9 cellular contexts compared by ENCODE assay signal in the genomic region with DNA sequence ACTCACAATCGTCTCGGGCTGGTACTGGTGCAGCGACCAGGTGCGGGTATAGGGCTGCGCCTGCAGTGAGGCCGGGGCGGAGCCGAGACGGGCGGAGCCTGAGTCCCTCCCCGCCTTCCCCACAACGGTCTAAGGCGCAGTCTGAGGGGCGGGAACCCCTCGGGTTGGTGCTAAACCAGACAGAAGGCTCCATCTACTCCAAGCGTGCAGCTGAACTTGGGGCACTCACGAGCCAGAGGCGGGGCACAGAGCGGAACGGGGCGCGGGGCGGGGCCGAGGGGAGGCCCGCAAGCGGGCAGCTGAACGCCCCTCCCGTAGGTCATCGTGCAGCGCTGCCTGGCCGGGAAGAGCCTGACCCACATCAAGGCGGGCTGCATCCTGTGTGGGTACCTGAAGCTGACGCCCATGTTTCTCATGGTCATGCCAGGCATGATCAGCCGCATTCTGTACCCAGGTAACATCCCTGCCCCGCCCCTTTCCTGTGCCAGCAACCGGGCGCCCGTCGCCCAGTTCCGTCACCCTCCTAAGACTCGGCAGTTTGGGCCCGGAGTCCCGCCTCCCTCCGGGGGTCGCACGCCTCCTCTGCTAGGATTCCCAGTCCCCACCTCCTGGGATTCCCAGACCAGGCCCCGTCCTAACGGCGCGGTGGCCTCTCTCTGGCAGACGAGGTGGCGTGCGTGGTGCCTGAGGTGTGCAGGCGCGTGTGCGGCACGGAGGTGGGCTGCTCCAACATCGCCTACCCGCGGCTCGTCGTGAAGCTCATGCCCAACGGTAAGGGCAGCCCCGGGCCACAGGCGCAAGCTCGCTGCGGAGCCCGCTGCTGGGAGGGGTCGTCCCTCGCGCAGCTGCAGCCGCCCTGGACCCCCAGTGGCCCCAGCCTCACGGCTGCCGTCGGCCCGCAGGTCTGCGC. TPM values are rescaled to one million over a fixed set of nuclear protein-coding genes. Genes with fewer than 3 reads are reported as not detected.
DNase-seq lines count a peak whose midpoint lies in the region; ATAC-seq and TF ChIP-seq lines count a peak whose summit lies in the region.
"Had no signal": no experiment of that assay in that cellular context is flagged by ENCODE, and none has a peak within 500 bp of the region (broad histone marks: within the 10 kb centered on the region; RNA-seq: fewer than 3 reads in every experiment).

No MANE protein-coding gene starts in this region.

- H3K9me3 ChIP-seq in BLaER1 (no peaks in the 10 kb centered on the region), left ventricle myocardium inferior (replicated peaks) (no peaks in the 10 kb centered on the region)

- H3K36me3 ChIP-seq in BLaER1 (peaks cover 47% of the 10 kb centered on the region), left ventricle myocardium inferior (peaks cover 22% of the 10 kb centered on the region)

- peak overlapping the region; percentile 80 for H3K9ac ChIP-seq in BLaER1

- peak; percentile 80 for ATAC-seq in HG03460 (IDR thresholded peaks at IDR 0.05; ENCODE audit: unreplicated experiment)
- ATAC-seq in sciatic nerve, result peak; percentile 66

- H3K27ac ChIP-seq in BLaER1 (peak overlapping the region; percentile 68), RWPE1 (peak overlapping the region; percentile 22; the same call in 1 of the 2 replicates), left ventricle myocardium inferior (replicated peaks) (no peak overlapping the region)

- TF ChIP-seq CTCF in RWPE1 (conservative IDR thresholded peaks at IDR 0.05; ENCODE audit: low read depth) (no peak), left ventricle myocardium inferior (IDR thresholded peaks at IDR 0.05; ENCODE audit: borderline replicate concordance) (no peak)

- intact Hi-C loops in left ventricle myocardium inferior (cut with micrococcal nuclease), result no loop called here
- intact Hi-C loops in sciatic nerve (cut with DNase I), result no loop called here

- H3K27me3 ChIP-seq in BLaER1 (peaks cover 12% of the 10 kb centered on the region; the same call in 1 of the 2 replicates), left ventricle myocardium inferior (ENCODE audit: low read depth) (peaks cover 36% of the 10 kb centered on the region)

- CTCF ChIA-PET in RWPE1 (lab: Yijun Ruan, JAX), result interaction anchor here (0.8 to 1.2 kb wide), 3 partner anchors 16 to 381 kb away, joined by 3 read pairs; no protein-coding TSS in a partner anchor

- H4K20me1 ChIP-seq in BLaER1, result peaks cover 10% of the 10 kb centered on the region; the same call in 1 of the 2 replicates

- POLR2A ChIA-PET in RWPE1 (lab: Yijun Ruan, JAX; ENCODE audit: low non-redundant PET), result interaction anchor here (0.5 kb wide), 1 partner anchor 449 kb away, joined by 3 read pairs; no protein-coding TSS in a partner anchor

- H3K4me3 ChIP-seq in BLaER1 (peak overlapping the region; percentile 76), left ventricle myocardium inferior (peak overlapping the region; percentile 73)

- DNase-seq in GM19238 (ENCODE audit: insufficient read length, low spot score) (peak; percentile 76), RWPE1 (ENCODE audit: low spot score) (peak; percentile 65), left ventricle myocardium inferior (peak; percentile 37), sciatic nerve (ENCODE audit: low spot score) (no peak), occipital lobe (lab: John Stamatoyannopoulos, UW) (no peak)
- peak; percentile 72 for DNase-seq in activated naive CD4-positive, alpha-beta T cell treated with anti-CD3 and anti-CD28 coated beads, Interleukin-2, amount 50 U/mL, for 16 hours

- H3K4me1 ChIP-seq in BLaER1 (peaks cover 46% of the 10 kb centered on the region), left ventricle myocardium inferior (peaks cover 20% of the 10 kb centered on the region)

- peak overlapping the region; percentile 100 for H3K4me2 ChIP-seq in BLaER1

RNA-seq across cellular contexts. Expression of gene SLC5A2, which starts 5.1 kb away (rescaled TPM):
- not detected for total RNA-seq in left ventricle myocardium inferior
- not detected for total RNA-seq in sciatic nerve
- 0.62 TPM for total RNA-seq in occipital lobe
- total RNA-seq: HT1080 had no signal

RNA-seq across cellular contexts. Expression of gene TGFB1I1, which starts 16.0 kb away (rescaled TPM):
- 15.6 TPM for total RNA-seq in left ventricle myocardium inferior
- 66.3 TPM for total RNA-seq in sciatic nerve
- total RNA-seq in occipital lobe, result 3.7 TPM

RNA-seq across cellular contexts. Expression of gene RUSF1, which starts 20.2 kb away (rescaled TPM):
- total RNA-seq in left ventricle myocardium inferior, result 20.6 TPM
- total RNA-seq in sciatic nerve, result 59.9 TPM
- total RNA-seq in occipital lobe, result 34.5 TPM

RNA-seq across cellular contexts. Expression of gene ARMC5, which starts 28.7 kb away (rescaled TPM):
- total RNA-seq in left ventricle myocardium inferior, result 5.8 TPM
- 10.0 TPM for total RNA-seq in sciatic nerve
- total RNA-seq in occipital lobe, result 8.4 TPM

RNA-seq across cellular contexts. Expression of gene AHSP, which starts 39.7 kb away (rescaled TPM):
- total RNA-seq in left ventricle myocardium inferior, result not detected
- 17.7 TPM for total RNA-seq in sciatic nerve
- 8.1 TPM for total RNA-seq in occipital lobe
- total RNA-seq: HT1080 had no signal

Comparison
In these comparisons a context has a peak if more than half of its experiments do, and no peak if none do; other contexts are left out.
1. DNase-seq: peak in GM19238 (single experiment), RWPE1 (single experiment), activated naive CD4-positive, alpha-beta T cell treated with anti-CD3 and anti-CD28 coated beads, Interleukin-2, amount 50 U/mL, for 16 hours (single experiment) and left ventricle myocardium inferior (single experiment); none in sciatic nerve (single experiment) and occipital lobe (single experiment).